8 cellular contexts compared by ENCODE assay signal in genomic region chr9:2621678-2622360, GRCh38. TPM values are rescaled to one million over a fixed set of nuclear protein-coding genes. Genes with fewer than 3 reads are reported as not detected.
A peak's percentile ranks its signal among the peaks of the same experiment; 100 is the strongest.
DNase-seq lines count a peak whose midpoint lies in the region; ATAC-seq, FAIRE-seq and TF ChIP-seq lines count a peak whose summit lies in the region.

VLDLR (plus strand) TSS chr9:2621787; CDS start chr9:2622190, 403 bp downstream.

- H3K4me3 ChIP-seq in BLaER1 (peak within 1 kb of the TSS; percentile 85), astrocyte of the spinal cord (ENCODE audit: low read depth, low read length) (peak within 1 kb of the TSS; percentile 59), iPS DF 6.9 (ENCODE audit: low read length) (peak within 1 kb of the TSS; percentile 80)

- no CpG with 5 or more reads among the region's 71 CpGs for WGBS in iPS DF 6.9 (ENCODE audit: insufficient coverage, insufficient read length)

- H3K27ac ChIP-seq in BLaER1 (peak within 1 kb of the TSS; percentile 91), iPS DF 6.9 (ENCODE audit: low read length) (no peak within 1 kb of the TSS)

- peaks cover 55% of the 10 kb centered on the region for H3K4me1 ChIP-seq in BLaER1
- H3K4me1 ChIP-seq in iPS DF 6.9 (ENCODE audit: control insufficient read depth, insufficient read depth, low read length) = peaks cover 4% of the 10 kb centered on the region; the same call in 1 of the 2 replicates

- H3K36me3 ChIP-seq in BLaER1 (peaks cover 16% of the 10 kb centered on the region), iPS DF 6.9 (ENCODE audit: control insufficient read depth, insufficient read depth, low read length) (no peaks in the 10 kb centered on the region)

- no peak for TF ChIP-seq CTCF in astrocyte of the spinal cord (IDR thresholded peaks at IDR 0.05; ENCODE audit: low read depth, low read length)

- H3K9me3 ChIP-seq in BLaER1 (no peaks in the 10 kb centered on the region; the same call in 1 of the 2 replicates), iPS DF 6.9 (ENCODE audit: control insufficient read depth, insufficient read depth, low read length) (no peaks in the 10 kb centered on the region)

- H3K4me2 ChIP-seq in BLaER1 = peak within 1 kb of the TSS; percentile 94

- intact Hi-C loops in sciatic nerve (cut with DNase I) = no loop called here

- no peak for FAIRE-seq in RCC 7860 (lab: Jason Lieb, UNC)

- H4K20me1 ChIP-seq in BLaER1 = peaks cover 47% of the 10 kb centered on the region

- in situ Hi-C loops in astrocyte of the spinal cord (cut with HindIII; ENCODE audit: low sequenced_read_pairs) = no loop called here

- ATAC-seq in GM19025 (IDR thresholded peaks at IDR 0.05; ENCODE audit: low read depth, unreplicated experiment) (peak; percentile 21), HG03354 (IDR thresholded peaks at IDR 0.05; ENCODE audit: poor library complexity, severe bottlenecking, unreplicated experiment) (peak; percentile 41), sciatic nerve (peak; percentile 49)

- DNase-seq in RCC 7860 (ENCODE audit: low spot score) (peak; percentile 9), astrocyte of the spinal cord (ENCODE audit: low read depth, low spot score) (peak; percentile 30), iPS DF 6.9 (ENCODE audit: low read depth, low spot score) (no peak), sciatic nerve (ENCODE audit: low spot score) (peak; percentile 68), NOMO-1 treated with dmso at 0.1 percent for 144 hours (lab: John Stamatoyannopoulos, UW; ENCODE audit: unreplicated experiment) (no peak)

- peak within 1 kb of the TSS; percentile 92 for H3K9ac ChIP-seq in BLaER1

- H3K27me3 ChIP-seq in BLaER1 = no peaks in the 10 kb centered on the region
- H3K27me3 ChIP-seq in iPS DF 6.9 (ENCODE audit: control insufficient read depth, insufficient read depth, low read length) = no peaks in the 10 kb centered on the region

RNA-seq across cellular contexts. Expression of gene VLDLR, which starts in this region (rescaled TPM):
- total RNA-seq in sciatic nerve = 25.8 TPM

Comparison
In these comparisons a context has a peak if more than half of its experiments do, and no peak if none do; other contexts are left out.
1. DNase-seq: peak in RCC 7860 (single experiment), astrocyte of the spinal cord (single experiment) and sciatic nerve (single experiment); none in iPS DF 6.9 (single experiment) and NOMO-1 treated with dmso at 0.1 percent for 144 hours (single experiment).
2. Peak in every context shown above with its lines, with median percentiles within 50 percentile points of each other: H3K4me3 ChIP-seq and ATAC-seq.